16 cellular contexts compared by ENCODE assay signal in the genomic region with DNA sequence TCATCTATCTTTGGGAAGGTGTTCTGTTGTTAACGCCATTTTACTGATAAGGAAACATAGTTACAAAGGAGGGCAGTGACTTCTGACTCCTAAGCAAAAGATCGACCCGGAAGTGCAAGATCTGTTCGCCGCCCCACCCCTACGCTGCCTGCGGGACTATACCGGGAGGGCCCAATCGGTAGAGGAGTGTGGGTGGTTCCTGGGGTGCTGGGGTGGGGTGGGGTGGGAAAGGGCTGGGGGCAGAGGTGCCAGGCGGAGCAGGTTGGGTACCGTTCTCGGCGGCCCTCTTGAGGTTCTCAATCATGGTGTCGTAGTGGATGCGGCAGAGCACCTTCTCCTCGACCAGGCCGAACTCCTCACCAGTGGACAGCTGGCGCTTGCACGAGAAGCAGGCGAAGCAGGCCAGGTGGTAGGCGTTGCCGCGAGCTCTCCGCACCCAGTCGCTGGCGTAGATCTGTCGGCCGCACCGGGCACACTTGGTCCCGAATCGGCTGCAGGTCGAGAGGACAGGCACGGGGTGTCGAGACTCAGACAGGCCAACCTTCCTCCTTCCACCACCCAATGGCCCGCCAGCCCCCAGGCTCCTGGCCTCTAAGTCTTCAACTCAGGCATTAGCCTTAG. TPM values are rescaled to one million over a fixed set of nuclear protein-coding genes. Genes with fewer than 3 reads are reported as not detected.
DNase-seq lines count a peak whose midpoint lies in the region; ATAC-seq and TF ChIP-seq lines count a peak whose summit lies in the region.
"Had no signal": no experiment of that assay in that cellular context is flagged by ENCODE, and none has a peak within 500 bp of the region (broad histone marks: within the 10 kb centered on the region; RNA-seq: fewer than 3 reads in every experiment).

No MANE protein-coding gene starts in this region.

- H4K8ac ChIP-seq in IMR-90 (ENCODE audit: low read depth in 2 of 2, low read length in 2 of 2): no peak overlapping the region

- no peaks in the 10 kb centered on the region for H3K79me2 ChIP-seq in osteoblast (ENCODE audit: insufficient read depth, low read length)

- H3K56ac ChIP-seq in IMR-90 (ENCODE audit: extremely low read depth, insufficient read depth, low read length): no peak overlapping the region

- TF ChIP-seq RAD21 in IMR-90 (IDR thresholded peaks at IDR 0.05; ENCODE audit: low read length): no peak

- peaks cover 23 to 47% (median 26%) of the 10 kb centered on the region in 3 donors for H3K4me1 Mint-ChIP-seq in CD8-positive, alpha-beta memory T cell
- peaks cover 26% of the 10 kb centered on the region for H3K4me1 Mint-ChIP-seq in HFFc6 (ENCODE audit: low read depth)
- H3K4me1 Mint-ChIP-seq in activated CD4-positive, alpha-beta T cell treated with anti-CD3 and anti-CD28 coated beads, Interleukin-2, amount 10 ng/mL, durations not matched to agents 7 days and 5 days: peaks cover 33% of the 10 kb centered on the region

- in situ Hi-C loops in IMR-90 (cut with MboI; ENCODE audit: low sequenced_read_pairs): no loop called here

- H3K27me3 ChIP-seq in IMR-90 (ENCODE audit: control insufficient read depth, insufficient read depth, low read length) (peaks cover 94% of the 10 kb centered on the region), osteoblast (ENCODE audit: insufficient read depth, low read length) (peaks cover 97% of the 10 kb centered on the region)
- peaks cover 43% of the 10 kb centered on the region for H3K27me3 ChIP-seq in CD8-positive, alpha-beta memory T cell (ENCODE audit: insufficient read depth, low read length, poor library complexity, severe bottlenecking)

- no peaks in the 10 kb centered on the region for H3K9me1 ChIP-seq in IMR-90 (ENCODE audit: insufficient read depth, low read length)

- no peak overlapping the region for H3K14ac ChIP-seq in IMR-90 (replicated peaks; ENCODE audit: low read depth, low read length)

- no peaks in the 10 kb centered on the region for H3K9me3 Mint-ChIP-seq in CD8-positive, alpha-beta memory T cell
- no peaks in the 10 kb centered on the region for H3K9me3 Mint-ChIP-seq in HFFc6
- H3K9me3 Mint-ChIP-seq in activated CD4-positive, alpha-beta T cell treated with anti-CD3 and anti-CD28 coated beads, Interleukin-2, amount 10 ng/mL, durations not matched to agents 7 days and 5 days: no peaks in the 10 kb centered on the region

- H3K36me3 Mint-ChIP-seq in CD8-positive, alpha-beta memory T cell: no peaks in the 10 kb centered on the region
- H3K36me3 Mint-ChIP-seq in HFFc6 (ENCODE audit: low read depth): no peaks in the 10 kb centered on the region
- H3K36me3 Mint-ChIP-seq in activated CD4-positive, alpha-beta T cell treated with anti-CD3 and anti-CD28 coated beads, Interleukin-2, amount 10 ng/mL, durations not matched to agents 7 days and 5 days (ENCODE audit: low read depth): no peaks in the 10 kb centered on the region

- H3K36me3 ChIP-seq in ES-I3 (ENCODE audit: insufficient read depth, low read length) (no peaks in the 10 kb centered on the region), IMR-90 (ENCODE audit: control insufficient read depth, insufficient read depth, low read length) (no peaks in the 10 kb centered on the region), osteoblast (ENCODE audit: insufficient read depth, low read length) (no peaks in the 10 kb centered on the region)
- no peaks in the 10 kb centered on the region for H3K36me3 ChIP-seq in CD8-positive, alpha-beta memory T cell (ENCODE audit: insufficient read depth, low read length)
- H3K36me3 ChIP-seq: HAP-1 had no signal

- no peak overlapping the region for H3K4ac ChIP-seq in IMR-90 (ENCODE audit: low read depth, low read length)

- no peak overlapping the region for H3K27ac ChIP-seq in IMR-90 (ENCODE audit: insufficient read depth, low read length)
- H3K27ac ChIP-seq in osteoblast (ENCODE audit: low read depth, low read length): no peak overlapping the region
- no peak overlapping the region for H3K27ac ChIP-seq in CD8-positive, alpha-beta memory T cell (ENCODE audit: low read depth, low read length)

- intact Hi-C loops in IMR-90 (cut with micrococcal nuclease): no loop called here

- no peak for DNase-seq in IMR-90
- DNase-seq in osteoblast (ENCODE audit: insufficient read length, low spot score, missing footprints): peak; percentile 62
- DNase-seq in NCI-H345 treated with DMSO at 0.1 percent for 48 hours (lab: John Stamatoyannopoulos, UW; ENCODE audit: unreplicated experiment): no peak
- no peak for DNase-seq in CD8-positive, alpha-beta memory T cell
- no peak for DNase-seq in HFFc6
- no peak for DNase-seq in activated CD4-positive, alpha-beta T cell treated with anti-CD3 and anti-CD28 coated beads, Interleukin-2, amount 10 ng/mL, durations not matched to agents 7 days and 5 days
- DNase-seq: Calu3; CD4-positive, CD25-positive, alpha-beta regulatory T cell; DMS79; NCI-H226; NCI-H69; NK-92 treated with Interleukin-12 subunit alpha and Interleukin-12 subunit beta, amount 100 ng/mL, for 24 hours had no signal

- H3K27ac Mint-ChIP-seq in CD8-positive, alpha-beta memory T cell: no peak overlapping the region
- H3K27ac Mint-ChIP-seq in HFFc6: no peak overlapping the region
- H3K27ac Mint-ChIP-seq in activated CD4-positive, alpha-beta T cell treated with anti-CD3 and anti-CD28 coated beads, Interleukin-2, amount 10 ng/mL, durations not matched to agents 7 days and 5 days: no peak overlapping the region
- H3K27ac Mint-ChIP-seq: CD4-positive, CD25-positive, alpha-beta regulatory T cell had no signal

- BruUV-seq in IMR-90 (replicated peaks; lab: Mats Ljungman, UMichigan): no TSS peak

- H2AK5ac ChIP-seq in IMR-90 (ENCODE audit: low read depth, low read length): no peak overlapping the region

- H2BK15ac ChIP-seq in IMR-90 (ENCODE audit: low read depth, low read length): no peak overlapping the region

- peaks cover 18% of the 10 kb centered on the region for H4K20me1 ChIP-seq in IMR-90 (ENCODE audit: insufficient read depth, low read length)
- H4K20me1 ChIP-seq in osteoblast (ENCODE audit: insufficient read depth, low read length): no peaks in the 10 kb centered on the region

- H3K23ac ChIP-seq in IMR-90 (ENCODE audit: low read depth, low read length): no peak overlapping the region

- POLR2A ChIA-PET in IMR-90 (lab: Charles Lee; ENCODE audit: unreplicated experiment): no interaction called here
- POLR2A ChIA-PET in CD8-positive, alpha-beta memory T cell (lab: Charles Lee): no interaction called here
- POLR2A ChIA-PET in activated CD4-positive, alpha-beta T cell treated with anti-CD3 and anti-CD28 coated beads, Interleukin-2, amount 10 ng/mL, durations not matched to agents 7 days and 5 days (lab: Charles Lee): no interaction called here

- dilution Hi-C loops in IMR-90 (cut with HindIII; ENCODE audit: low sequenced_read_pairs, unreplicated experiment): no loop called here

- CTCF ChIA-PET in IMR-90 (lab: Yijun Ruan, JAX): no interaction called here
- CTCF ChIA-PET in CD8-positive, alpha-beta memory T cell (lab: Charles Lee): no interaction called here
- CTCF ChIA-PET in activated CD4-positive, alpha-beta T cell treated with anti-CD3 and anti-CD28 coated beads, Interleukin-2, amount 10 ng/mL, durations not matched to agents 7 days and 5 days (lab: Charles Lee): interaction anchor here (1.1 kb wide), 1 partner anchor 134 kb away, joined by 3 read pairs; no protein-coding TSS in a partner anchor

- H2AFZ ChIP-seq in IMR-90 (replicated peaks; ENCODE audit: low read length, poor library complexity): peak overlapping the region; percentile 4
- H2AFZ ChIP-seq in osteoblast (ENCODE audit: low read length): no peak overlapping the region

- no peak for TF ChIP-seq POLR2A in IMR-90 (IDR thresholded peaks at IDR 0.05; ENCODE audit: low read depth, low read length)

- H3K79me1 ChIP-seq in IMR-90 (ENCODE audit: low read depth in 1 of 2, low read length in 2 of 2): no peaks in the 10 kb centered on the region

- no peak for ATAC-seq in IMR-90 (ENCODE audit: low read depth)

- no peak overlapping the region for H2AK9ac ChIP-seq in IMR-90 (replicated peaks; ENCODE audit: low read depth, low read length, poor library complexity)

- H3K27me3 Mint-ChIP-seq in CD8-positive, alpha-beta memory T cell: peaks cover 65 to 84% of the 10 kb centered on the region in 2 donors
- peaks cover 84% of the 10 kb centered on the region for H3K27me3 Mint-ChIP-seq in HFFc6 (ENCODE audit: insufficient read depth)
- peaks cover 90% of the 10 kb centered on the region for H3K27me3 Mint-ChIP-seq in activated CD4-positive, alpha-beta T cell treated with anti-CD3 and anti-CD28 coated beads, Interleukin-2, amount 10 ng/mL, durations not matched to agents 7 days and 5 days

- no peak overlapping the region for H2BK20ac ChIP-seq in IMR-90 (ENCODE audit: low read depth, low read length)

- no peak overlapping the region for H3K18ac ChIP-seq in IMR-90 (ENCODE audit: low read depth, low read length)

- H2BK120ac ChIP-seq in IMR-90 (ENCODE audit: low read depth, low read length): no peak overlapping the region

- no peak overlapping the region for H3K4me3 ChIP-seq in IMR-90 (ENCODE audit: insufficient read depth, low read depth, low read length)
- H3K4me3 ChIP-seq in iPS-11a (ENCODE audit: low read depth, low read length): peak overlapping the region; percentile 8
- no peak overlapping the region for H3K4me3 ChIP-seq in osteoblast (ENCODE audit: insufficient read depth, low read length)
- no peak overlapping the region for H3K4me3 ChIP-seq in CD8-positive, alpha-beta memory T cell (ENCODE audit: low read length)
- H3K4me3 ChIP-seq: HAP-1 had no signal

- H3K9ac ChIP-seq in ES-I3 (ENCODE audit: low read depth, low read length) (peak overlapping the region; percentile 26; the same call in 1 of the 2 replicates), IMR-90 (ENCODE audit: low read depth, low read length) (no peak overlapping the region)

- no peak for TF ChIP-seq CTCF in IMR-90 (conservative IDR thresholded peaks at IDR 0.05; ENCODE audit: low read depth, low read length)
- TF ChIP-seq CTCF in osteoblast (IDR thresholded peaks at IDR 0.05; ENCODE audit: extremely low read depth, low read depth, low read length): no peak
- no peak for TF ChIP-seq CTCF in HFFc6 (IDR thresholded peaks at IDR 0.05)

- no peak overlapping the region for H2BK5ac ChIP-seq in IMR-90 (ENCODE audit: low read depth, low read length, poor library complexity, severe bottlenecking)

- H3K4me1 ChIP-seq in ES-I3 (ENCODE audit: insufficient read depth, low read length): no peaks in the 10 kb centered on the region; the same call in 1 of the 2 replicates
- H3K4me1 ChIP-seq in IMR-90 (ENCODE audit: control insufficient read depth, insufficient read depth, low read length): peaks cover 6% of the 10 kb centered on the region; the same call in 1 of the 2 replicates
- peaks cover 11% of the 10 kb centered on the region for H3K4me1 ChIP-seq in osteoblast (ENCODE audit: insufficient read depth, low read length)
- peaks cover 13% of the 10 kb centered on the region for H3K4me1 ChIP-seq in CD8-positive, alpha-beta memory T cell (ENCODE audit: insufficient read depth, low read length)

- no peak overlapping the region for H3K4me2 ChIP-seq in IMR-90 (ENCODE audit: low read depth, low read length)
- no peak overlapping the region for H3K4me2 ChIP-seq in osteoblast (ENCODE audit: insufficient read depth, low read length)

- no peak overlapping the region for H4K91ac ChIP-seq in IMR-90 (ENCODE audit: insufficient read depth, low read depth, low read length)

- H4K5ac ChIP-seq in IMR-90 (ENCODE audit: low read depth, low read length): no peak overlapping the region

- H3K4me3 Mint-ChIP-seq in CD8-positive, alpha-beta memory T cell: no peak overlapping the region
- H3K4me3 Mint-ChIP-seq in HFFc6: no peak overlapping the region
- H3K4me3 Mint-ChIP-seq in activated CD4-positive, alpha-beta T cell treated with anti-CD3 and anti-CD28 coated beads, Interleukin-2, amount 10 ng/mL, durations not matched to agents 7 days and 5 days: no peak overlapping the region

- 17% methylated on average over 13 of the region's 35 CpGs; no CpG with 5 or more reads in 1 of the 2 experiments for WGBS in IMR-90 (ENCODE audit: extremely low coverage in 2 of 2, insufficient read length in 1 of 2), 2 experiments

- H3K9me3 ChIP-seq in ES-I3 (ENCODE audit: control insufficient read depth, insufficient read depth, low read length) (no peaks in the 10 kb centered on the region), IMR-90 (ENCODE audit: control insufficient read depth, insufficient read depth, low read length) (peaks cover 14% of the 10 kb centered on the region), osteoblast (ENCODE audit: low read depth, low read length) (no peaks in the 10 kb centered on the region)
- no peaks in the 10 kb centered on the region for H3K9me3 ChIP-seq in CD8-positive, alpha-beta memory T cell (ENCODE audit: low read length)
- H3K9me3 ChIP-seq: HAP-1 had no signal

RNA-seq across cellular contexts. Expression of gene LHX6, which starts 11.8 kb away (rescaled TPM):
- under 0.01 TPM in 2 replicates for total RNA-seq in IMR-90 (2012; rRNA removed)
- polyA plus RNA-seq in IMR-90 (2012; rRNA removed): 0.05 and 0.17 TPM in 2 replicates
- 0.01 and 0.11 TPM in 2 replicates for polyA plus RNA-seq in IMR-90 (2012; cell fraction: cytosol; rRNA removed)
- 0.09 and 0.21 TPM in 2 replicates for polyA plus RNA-seq in IMR-90 (2012; cell fraction: nucleus; rRNA removed; ENCODE audit: low replicate concordance)
- total RNA-seq in osteoblast: not detected in 2 replicates
- total RNA-seq in CD8-positive, alpha-beta memory T cell: not detected
- polyA plus RNA-seq in CD8-positive, alpha-beta memory T cell: not detected
- not detected for total RNA-seq in HFFc6 (2021; fragmentation: NEBNext Ultra II Directional; extraction: Animal tissue kit (Norgen Biotek cat#: 25700))
- not detected for total RNA-seq in activated CD4-positive, alpha-beta T cell treated with anti-CD3 and anti-CD28 coated beads, Interleukin-2, amount 10 ng/mL, durations not matched to agents 7 days and 5 days
- total RNA-seq: A673; CD4-positive, CD25-positive, alpha-beta regulatory T cell had no signal
- polyA plus RNA-seq: CD4-positive, CD25-positive, alpha-beta regulatory T cell had no signal

RNA-seq across cellular contexts. Expression of gene RBM18, which starts 47.7 kb away (rescaled TPM):
- total RNA-seq in IMR-90 (2012; rRNA removed) (8.1 and 8.4 TPM in 2 replicates), osteoblast (10.0 and 10.9 TPM in 2 replicates)
- 13.8 and 15.6 TPM in 2 replicates for polyA plus RNA-seq in IMR-90 (2012; rRNA removed)
- 1.8 and 2.6 TPM in 2 replicates for polyA plus RNA-seq in IMR-90 (2012; cell fraction: cytosol; rRNA removed)
- 0.84 and 8.8 TPM in 2 replicates for polyA plus RNA-seq in IMR-90 (2012; cell fraction: nucleus; rRNA removed; ENCODE audit: low replicate concordance)
- 10 to 100 TPM; 36.6 to 37.4 TPM for total RNA-seq in CD8-positive, alpha-beta memory T cell
- polyA plus RNA-seq in CD8-positive, alpha-beta memory T cell: 26.2 TPM
- 10 to 100 TPM; 25.6 to 30.5 (median 27.6) TPM for total RNA-seq in HFFc6 (2021; fragmentation: NEBNext Ultra II Directional; extraction: Animal tissue kit (Norgen Biotek cat#: 25700))
- 10 to 100 TPM; 21.5 to 23.6 TPM for total RNA-seq in activated CD4-positive, alpha-beta T cell treated with anti-CD3 and anti-CD28 coated beads, Interleukin-2, amount 10 ng/mL, durations not matched to agents 7 days and 5 days

RNA-seq across cellular contexts. Expression of gene MRRF, which starts 47.8 kb away (rescaled TPM):
- total RNA-seq in IMR-90 (2012; rRNA removed) (35.8 and 38.0 TPM in 2 replicates), osteoblast (35.8 and 41.5 TPM in 2 replicates)
- 27.1 and 32.1 TPM in 2 replicates for polyA plus RNA-seq in IMR-90 (2012; rRNA removed)
- polyA plus RNA-seq in IMR-90 (2012; cell fraction: cytosol; rRNA removed): 6.7 and 9.3 TPM in 2 replicates
- polyA plus RNA-seq in IMR-90 (2012; cell fraction: nucleus; rRNA removed; ENCODE audit: low replicate concordance): 10.8 and 60.6 TPM in 2 replicates
- 10 to 100 TPM; 74.6 to 75.9 TPM for total RNA-seq in CD8-positive, alpha-beta memory T cell
- polyA plus RNA-seq in CD8-positive, alpha-beta memory T cell: 18.9 TPM
- total RNA-seq in HFFc6 (2021; fragmentation: NEBNext Ultra II Directional; extraction: Animal tissue kit (Norgen Biotek cat#: 25700)): 10 to 100 TPM; 27.1 to 32.2 (median 29.4) TPM
- total RNA-seq in activated CD4-positive, alpha-beta T cell treated with anti-CD3 and anti-CD28 coated beads, Interleukin-2, amount 10 ng/mL, durations not matched to agents 7 days and 5 days: 10 to 100 TPM; 34.1 to 35.4 TPM

RNA-seq across cellular contexts. Expression of gene MORN5, which starts 57.2 kb away (rescaled TPM):
- total RNA-seq in IMR-90 (2012; rRNA removed): not detected in 2 replicates
- not detected in 2 replicates for polyA plus RNA-seq in IMR-90 (2012; rRNA removed)
- not detected in 2 replicates for polyA plus RNA-seq in IMR-90 (2012; cell fraction: cytosol; rRNA removed)
- not detected in 2 replicates for polyA plus RNA-seq in IMR-90 (2012; cell fraction: nucleus; rRNA removed; ENCODE audit: low replicate concordance)
- total RNA-seq in osteoblast: 0.36 TPM in 1 of 2 replicates, not detected in the other
- not detected for total RNA-seq in CD8-positive, alpha-beta memory T cell
- polyA plus RNA-seq in CD8-positive, alpha-beta memory T cell: not detected
- not detected for total RNA-seq in HFFc6 (2021; fragmentation: NEBNext Ultra II Directional; extraction: Animal tissue kit (Norgen Biotek cat#: 25700))
- not detected for total RNA-seq in activated CD4-positive, alpha-beta T cell treated with anti-CD3 and anti-CD28 coated beads, Interleukin-2, amount 10 ng/mL, durations not matched to agents 7 days and 5 days
- total RNA-seq: A673; Calu3; CD4-positive, CD25-positive, alpha-beta regulatory T cell had no signal
- polyA plus RNA-seq: CD4-positive, CD25-positive, alpha-beta regulatory T cell had no signal

RNA-seq across cellular contexts. Expression of gene NDUFA8, which starts 57.3 kb away (rescaled TPM):
- total RNA-seq in IMR-90 (2012; rRNA removed) (45.2 and 80.8 TPM in 2 replicates), osteoblast (17.0 and 18.3 TPM in 2 replicates)
- polyA plus RNA-seq in IMR-90 (2012; rRNA removed): 98.1 and 103 TPM in 2 replicates
- 54.5 and 98.8 TPM in 2 replicates for polyA plus RNA-seq in IMR-90 (2012; cell fraction: cytosol; rRNA removed)
- 11.0 and 36.0 TPM in 2 replicates for polyA plus RNA-seq in IMR-90 (2012; cell fraction: nucleus; rRNA removed; ENCODE audit: low replicate concordance)
- total RNA-seq in CD8-positive, alpha-beta memory T cell: 10 to 100 TPM; 50.7 to 54.6 TPM
- 74.4 TPM for polyA plus RNA-seq in CD8-positive, alpha-beta memory T cell
- 10 to 100 TPM; 67.4 to 76.6 (median 72.8) TPM for total RNA-seq in HFFc6 (2021; fragmentation: NEBNext Ultra II Directional; extraction: Animal tissue kit (Norgen Biotek cat#: 25700))
- total RNA-seq in activated CD4-positive, alpha-beta T cell treated with anti-CD3 and anti-CD28 coated beads, Interleukin-2, amount 10 ng/mL, durations not matched to agents 7 days and 5 days: 10 to 100 TPM; 33.7 to 35.9 TPM
